In genomic region chr13:81990652-81991051, GRCh38 we compare ENCODE assay signal across 21 cellular contexts.
DNase-seq lines count a peak whose midpoint lies in the region; ATAC-seq and TF ChIP-seq lines count a peak whose summit lies in the region.
"Had no signal": no experiment of that assay in that cellular context is flagged by ENCODE, and none has a peak within 500 bp of the region (broad histone marks: within the 10 kb centered on the region; RNA-seq: fewer than 3 reads in every experiment).

No MANE protein-coding gene starts in this region.

- H3K27me3 ChIP-seq in H9 (ENCODE audit: insufficient read depth, low read length): peaks cover 3% of the 10 kb centered on the region; the same call in 1 of the 2 replicates
- H3K27me3 ChIP-seq: BLaER1 had no signal

- H2BK12ac ChIP-seq in H9 (ENCODE audit: insufficient read length, low read depth, low read length): no peak overlapping the region

- H3K36me3 Mint-ChIP-seq in H9 (ENCODE audit: insufficient read depth in 1 of 3, low read depth in 3 of 3) (no peaks in the 10 kb centered on the region), WTC11 (no peaks in the 10 kb centered on the region)
- H3K36me3 Mint-ChIP-seq: CD4-positive, alpha-beta memory T cell had no signal

- no peaks in the 10 kb centered on the region for H3K23me2 ChIP-seq in H9 (ENCODE audit: insufficient read length, low read depth, low read length, poor library complexity, severe bottlenecking)

- H3K23ac ChIP-seq in H9 (ENCODE audit: insufficient read length, low read depth, low read length): no peak overlapping the region

- no peak overlapping the region for H3T11ph ChIP-seq in H9 (ENCODE audit: low read length)

- H3K4me1 Mint-ChIP-seq in H9: peaks cover 60 to 70% of the 10 kb centered on the region in 2 experiments
- peaks cover 83% of the 10 kb centered on the region for H3K4me1 Mint-ChIP-seq in WTC11
- H3K4me1 Mint-ChIP-seq: CD4-positive, alpha-beta memory T cell had no signal

- peaks cover 2% of the 10 kb centered on the region; the same call in 1 of the 2 replicates for H3K4me1 ChIP-seq in H9 (ENCODE audit: insufficient read depth, low read length)
- H3K4me1 ChIP-seq: BLaER1 had no signal

- H3K79me2 ChIP-seq in H9 (ENCODE audit: insufficient read depth, low read length): no peaks in the 10 kb centered on the region

- no peak overlapping the region for H3K18ac ChIP-seq in H9 (ENCODE audit: insufficient read length, low read depth, low read length)

- no peak overlapping the region for H3K9ac ChIP-seq in H9 (ENCODE audit: extremely low read depth, insufficient read length, low read length)
- H3K9ac ChIP-seq: BLaER1, KMS-11 had no signal

- H2BK5ac ChIP-seq in H9 (ENCODE audit: insufficient read length, low read length): no peak overlapping the region

- no peak overlapping the region for H2BK15ac ChIP-seq in H9 (ENCODE audit: low read depth, low read length)

- H3K9me3 Mint-ChIP-seq in H9 (no peaks in the 10 kb centered on the region), WTC11 (no peaks in the 10 kb centered on the region)

- POLR2A ChIA-PET in WTC11 (lab: Charles Lee): no interaction called here

- no peak overlapping the region for H3K4ac ChIP-seq in H9 (ENCODE audit: low read depth, low read length)

- H2BK120ac ChIP-seq in H9 (ENCODE audit: low read depth, low read length, poor library complexity, severe bottlenecking): no peak overlapping the region

- intact Hi-C loops in Right ventricle myocardium inferior (cut with DNase I): no loop called here

- H3K27me3 Mint-ChIP-seq in H9 (ENCODE audit: low read depth) (peaks cover 18% of the 10 kb centered on the region), WTC11 (ENCODE audit: low read depth) (peaks cover 37% of the 10 kb centered on the region)
- H3K27me3 Mint-ChIP-seq: CD4-positive, alpha-beta memory T cell had no signal

- H3K4me2 ChIP-seq in H9 (ENCODE audit: insufficient read depth, insufficient read length, low read length): peak overlapping the region; percentile 35
- H3K4me2 ChIP-seq: BLaER1, KMS-11 had no signal

- no peak overlapping the region for H4K8ac ChIP-seq in H9 (replicated peaks; ENCODE audit: insufficient read length, low read depth, low read length)

- peak; percentile 46; the same call in 2 of the 3 replicates for TF ChIP-seq CTCF in H9 (conservative IDR thresholded peaks at IDR 0.05)
- TF ChIP-seq CTCF in WTC11 (IDR thresholded peaks at IDR 0.05): no peak

- DNase-seq in H9: peak; percentile 60
- no peak for DNase-seq in WTC11 (ENCODE audit: low spot score)
- peak; percentile 13 for DNase-seq in iPS-NIHi7 (ENCODE audit: extremely low spot score)
- DNase-seq in NCI-H1417 (lab: John Stamatoyannopoulos, UW): no peak
- DNase-seq in Right ventricle myocardium inferior (ENCODE audit: missing footprints): no peak
- DNase-seq: ACHN; CD4-positive, alpha-beta memory T cell; DND-41; IMR-90; NCI-H1092 treated with DMSO at 0.1 percent for 48 hours; NCI-H1694; NCI-H2081 treated with DMSO at 0.1 percent for 48 hours; NCI-H446; NCI-H526; PC-3; SHP77 treated with DMSO at 0.1 percent for 48 hours had no signal

- no peak overlapping the region for H2AK5ac ChIP-seq in H9 (ENCODE audit: insufficient read length, low read length)

- H3K56ac ChIP-seq in H9 (ENCODE audit: insufficient read length, low read depth, low read length): no peak overlapping the region

- H3K27ac Mint-ChIP-seq in H9: peak overlapping the region in 1 of 3 experiments; percentile 70; a peak in 1 of 7 replicates
- peak overlapping the region; percentile 51; the same call in 1 of the 2 replicates for H3K27ac Mint-ChIP-seq in WTC11
- H3K27ac Mint-ChIP-seq: CD4-positive, alpha-beta memory T cell had no signal

- WGBS in H9 (ENCODE audit: extremely low coverage, insufficient read length, low lambda C conversion rate): no CpG with 5 or more reads among the region's 6 CpGs

- no peak overlapping the region for H3K14ac ChIP-seq in H9 (ENCODE audit: insufficient read depth, low read length)

- H2BK20ac ChIP-seq in H9 (ENCODE audit: low read depth, low read length, poor library complexity, severe bottlenecking): no peak overlapping the region

- H4K20me1 ChIP-seq in H9 (ENCODE audit: control insufficient read depth, insufficient read depth, insufficient read length): no peaks in the 10 kb centered on the region
- H4K20me1 ChIP-seq: BLaER1 had no signal

- H3K79me1 ChIP-seq in H9 (ENCODE audit: insufficient read depth, low read depth, low read length, poor library complexity, severe bottlenecking): no peaks in the 10 kb centered on the region

- H2AFZ ChIP-seq in H9 (ENCODE audit: low read length): no peak overlapping the region

- CTCF ChIA-PET in WTC11 (lab: Charles Lee): interaction anchor here (1.2 kb wide), 1 partner anchor 20 kb away, joined by 4 read pairs; no protein-coding TSS in a partner anchor

- no peak overlapping the region for H4K91ac ChIP-seq in H9 (ENCODE audit: insufficient read length, low read depth, low read length)

- H4K5ac ChIP-seq in H9 (ENCODE audit: insufficient read length, low read depth, low read length): no peak overlapping the region

- no peak overlapping the region for H3K27ac ChIP-seq in H9 (ENCODE audit: insufficient read length, low read depth, low read length)
- H3K27ac ChIP-seq: BLaER1, KMS-11 had no signal

- no peak overlapping the region; a peak in 1 of 5 replicates for H3K4me3 Mint-ChIP-seq in H9
- no peak overlapping the region for H3K4me3 Mint-ChIP-seq in WTC11
- H3K4me3 Mint-ChIP-seq: CD4-positive, alpha-beta memory T cell had no signal

- ATAC-seq in WTC11 (peak; percentile 84), Right ventricle myocardium inferior (no peak), HG02981 (IDR thresholded peaks at IDR 0.05; ENCODE audit: unreplicated experiment) (no peak), HG02642 (IDR thresholded peaks at IDR 0.05; ENCODE audit: poor library complexity, unreplicated experiment) (no peak)
- ATAC-seq: PC-3, SK-N-SH treated with all-trans-retinoic acid at 6 μM for 48 hours had no signal

- no peaks in the 10 kb centered on the region for H3K9me3 ChIP-seq in H9 (ENCODE audit: control insufficient read depth, low read depth, low read length)
- H3K9me3 ChIP-seq: BLaER1 had no signal

TF ChIP-seq in WTC11, 78 proteins besides CTCF, POLR2A, EP300 and RAD21 (continues in another document):
- TF ChIP-seq ESRRA (CRISPR knock-in tag; IDR thresholded peaks at IDR 0.05; ENCODE audit: borderline replicate concordance): no peak
- TF ChIP-seq ETV6 (CRISPR knock-in tag; IDR thresholded peaks at IDR 0.05): peak; percentile 75; the same call in 1 of the 2 replicates
- no peak for TF ChIP-seq PREB (CRISPR knock-in tag; IDR thresholded peaks at IDR 0.05; ENCODE audit: borderline replicate concordance)
- no peak for TF ChIP-seq SOX15 (CRISPR knock-in tag; IDR thresholded peaks at IDR 0.05)
- peak; percentile 44; the same call in 1 of the 2 replicates for TF ChIP-seq TEAD1 (CRISPR knock-in tag; IDR thresholded peaks at IDR 0.05)
- no peak for TF ChIP-seq GRHL2 (CRISPR knock-in tag; IDR thresholded peaks at IDR 0.05; ENCODE audit: insufficient replicate concordance, severe bottlenecking)
- TF ChIP-seq, protein P1, sequence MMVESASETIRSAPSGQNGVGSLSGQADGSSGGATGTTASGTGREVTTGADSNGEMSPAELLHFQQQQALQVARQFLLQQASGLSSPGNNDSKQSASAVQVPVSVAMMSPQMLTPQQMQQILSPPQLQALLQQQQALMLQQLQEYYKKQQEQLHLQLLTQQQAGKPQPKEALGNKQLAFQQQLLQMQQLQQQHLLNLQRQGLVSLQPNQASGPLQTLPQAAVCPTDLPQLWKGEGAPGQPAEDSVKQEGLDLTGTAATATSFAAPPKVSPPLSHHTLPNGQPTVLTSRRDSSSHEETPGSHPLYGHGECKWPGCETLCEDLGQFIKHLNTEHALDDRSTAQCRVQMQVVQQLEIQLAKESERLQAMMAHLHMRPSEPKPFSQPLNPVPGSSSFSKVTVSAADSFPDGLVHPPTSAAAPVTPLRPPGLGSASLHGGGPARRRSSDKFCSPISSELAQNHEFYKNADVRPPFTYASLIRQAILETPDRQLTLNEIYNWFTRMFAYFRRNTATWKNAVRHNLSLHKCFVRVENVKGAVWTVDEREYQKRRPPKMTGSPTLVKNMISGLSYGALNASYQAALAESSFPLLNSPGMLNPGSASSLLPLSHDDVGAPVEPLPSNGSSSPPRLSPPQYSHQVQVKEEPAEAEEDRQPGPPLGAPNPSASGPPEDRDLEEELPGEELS (CRISPR knock-in tag; IDR thresholded peaks at IDR 0.05): peak; percentile 80; the same call in 1 of the 2 replicates
- TF ChIP-seq, protein P2, sequence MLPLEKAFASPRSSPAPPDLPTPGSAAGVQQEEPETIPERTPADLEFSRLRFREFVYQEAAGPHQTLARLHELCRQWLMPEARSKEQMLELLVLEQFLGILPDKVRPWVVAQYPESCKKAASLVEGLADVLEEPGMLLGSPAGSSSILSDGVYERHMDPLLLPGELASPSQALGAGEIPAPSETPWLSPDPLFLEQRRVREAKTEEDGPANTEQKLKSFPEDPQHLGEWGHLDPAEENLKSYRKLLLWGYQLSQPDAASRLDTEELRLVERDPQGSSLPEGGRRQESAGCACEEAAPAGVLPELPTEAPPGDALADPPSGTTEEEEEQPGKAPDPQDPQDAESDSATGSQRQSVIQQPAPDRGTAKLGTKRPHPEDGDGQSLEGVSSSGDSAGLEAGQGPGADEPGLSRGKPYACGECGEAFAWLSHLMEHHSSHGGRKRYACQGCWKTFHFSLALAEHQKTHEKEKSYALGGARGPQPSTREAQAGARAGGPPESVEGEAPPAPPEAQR (CRISPR knock-in tag; IDR thresholded peaks at IDR 0.05): peak; percentile 82
- TF ChIP-seq, protein P3, sequence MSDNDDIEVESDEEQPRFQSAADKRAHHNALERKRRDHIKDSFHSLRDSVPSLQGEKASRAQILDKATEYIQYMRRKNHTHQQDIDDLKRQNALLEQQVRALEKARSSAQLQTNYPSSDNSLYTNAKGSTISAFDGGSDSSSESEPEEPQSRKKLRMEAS (CRISPR knock-in tag; IDR thresholded peaks at IDR 0.05): no peak
- TF ChIP-seq ZNF423 (CRISPR knock-in tag; IDR thresholded peaks at IDR 0.05): 0 out of 2 replicates have a peak, but pooled peaks have one; percentile 28

Comparison
In these comparisons a context has a peak if more than half of its experiments do, and no peak if none do; other contexts are left out.
1. DNase-seq: peak in H9 (single experiment) and iPS-NIHi7 (single experiment); none in WTC11 (single experiment), NCI-H1417 (0 of 3) and Right ventricle myocardium inferior (single experiment).